Comparison of ENCODE assay signal across 33 cellular contexts in genomic region chr5:118653155-118653554, GRCh38.
"Had no signal": no experiment of that assay in that cellular context is flagged by ENCODE, and none has a peak within 500 bp of the region (broad histone marks: within the 10 kb centered on the region; RNA-seq: fewer than 3 reads in every experiment).

No MANE protein-coding gene starts in this region.

- H3K4me1 ChIP-seq: ascending aorta, Peyer's patch, SJSA1 had no signal

- H3K36me3 ChIP-seq: ascending aorta, cardiac muscle cell, Peyer's patch, SJSA1 had no signal

- H3K4me3 Mint-ChIP-seq: activated CD4-positive, alpha-beta T cell treated with anti-CD3 and anti-CD28 coated beads, Interleukin-2, amount 10 ng/mL, durations not matched to agents 24 days and 14 days; activated CD8-positive, alpha-beta T cell treated with anti-CD3 and anti-CD28 coated beads for 36 hours; activated naive CD4-positive, alpha-beta T cell treated with anti-CD3 and anti-CD28 coated beads, Interleukin-2, amount 50 U/mL, for 24 hours; activated naive CD8-positive, alpha-beta T cell treated with anti-CD3 and anti-CD28 coated beads, Interleukin-2, amount 10 ng/mL, durations not matched to agents 7 days and 5 days; activated T-cell treated with anti-CD3 and anti-CD28 coated beads, Interleukin-2, amount 50 U/mL, for 72 hours; activated T-helper 17 cell treated with anti-CD3 and anti-CD28 coated beads, Interleukin-2, amount 50 U/mL, for 72 hours; T-helper 1 cell treated with Interleukin-12 subunit alpha and Interleukin-12 subunit beta and Interleukin-4 antibody, amounts not matched to agents 30 μg/mL and 1 μg/mL, for 36 hours; T-helper 2 cell treated with Interferon-gamma antibody and Interleukin-4, amounts not matched to agents 5 μg/mL and 100 μg/mL, for 36 hours had no signal

- H3K27ac ChIP-seq: ascending aorta, cardiac muscle cell, Peyer's patch, SJSA1 had no signal

- H3K27ac Mint-ChIP-seq: activated CD4-positive, alpha-beta T cell treated with anti-CD3 and anti-CD28 coated beads, Interleukin-2, amount 10 ng/mL, durations not matched to agents 24 days and 14 days; activated CD8-positive, alpha-beta T cell treated with anti-CD3 and anti-CD28 coated beads for 36 hours; activated naive CD4-positive, alpha-beta T cell treated with anti-CD3 and anti-CD28 coated beads, Interleukin-2, amount 50 U/mL, for 24 hours; activated naive CD8-positive, alpha-beta T cell treated with anti-CD3 and anti-CD28 coated beads, Interleukin-2, amount 10 ng/mL, durations not matched to agents 7 days and 5 days; activated T-cell treated with anti-CD3 and anti-CD28 coated beads, Interleukin-2, amount 50 U/mL, for 72 hours; activated T-helper 17 cell treated with anti-CD3 and anti-CD28 coated beads, Interleukin-2, amount 50 U/mL, for 72 hours; T-helper 1 cell treated with Interleukin-12 subunit alpha and Interleukin-12 subunit beta and Interleukin-4 antibody, amounts not matched to agents 30 μg/mL and 1 μg/mL, for 36 hours; T-helper 2 cell treated with Interferon-gamma antibody and Interleukin-4, amounts not matched to agents 5 μg/mL and 100 μg/mL, for 36 hours had no signal

- H3K9ac ChIP-seq: SK-N-SH had no signal

- DNase-seq: activated CD4-positive, alpha-beta T cell treated with anti-CD3 and anti-CD28 coated beads, Interleukin-2, amount 10 ng/mL, durations not matched to agents 24 days and 14 days; activated CD4-positive, alpha-beta T cell treated with anti-CD3 and anti-CD28 coated beads, Interleukin-2, amount 50 U/mL, for 4 hours; activated CD8-positive, alpha-beta T cell treated with anti-CD3 and anti-CD28 coated beads for 36 hours; activated effector memory CD4-positive, alpha-beta T cell treated with anti-CD3 and anti-CD28 coated beads, Interleukin-2, amount 50 U/mL, for 16 hours; activated naive CD4-positive, alpha-beta T cell; activated naive CD8-positive, alpha-beta T cell treated with anti-CD3 and anti-CD28 coated beads, Interleukin-2, amount 10 ng/mL, durations not matched to agents 7 days and 5 days; activated T-cell treated with anti-CD3 and anti-CD28 coated beads, Interleukin-2, amount 50 U/mL, for 1 hour; activated T-cell treated with anti-CD3 and anti-CD28 coated beads, Interleukin-2, amount 50 U/mL, for 72 hours; amygdala; NCI-H1092 treated with DMSO at 0.1 percent for 48 hours; NCI-H1417; NCI-H146; NCI-H187; NCI-H2029 treated with DMSO at 0.1 percent for 48 hours; NCI-H2107; NCI-H226; NCI-H446 treated with DMSO at 0.1 percent for 48 hours; NCI-H524; NCI-H69; NCI-H82; PC-3; Peyer's patch; RPMI8226; SHP77 treated with DMSO at 0.1 percent for 48 hours; SK-N-SH had no signal

- H3K9me3 ChIP-seq: SK-N-SH had no signal

- H3K27me3 Mint-ChIP-seq: activated CD4-positive, alpha-beta T cell treated with anti-CD3 and anti-CD28 coated beads, Interleukin-2, amount 10 ng/mL, durations not matched to agents 24 days and 14 days; activated CD8-positive, alpha-beta T cell treated with anti-CD3 and anti-CD28 coated beads for 36 hours; activated naive CD4-positive, alpha-beta T cell treated with anti-CD3 and anti-CD28 coated beads, Interleukin-2, amount 50 U/mL, for 24 hours; activated naive CD8-positive, alpha-beta T cell treated with anti-CD3 and anti-CD28 coated beads, Interleukin-2, amount 10 ng/mL, durations not matched to agents 7 days and 5 days; activated T-helper 17 cell treated with anti-CD3 and anti-CD28 coated beads, Interleukin-2, amount 50 U/mL, for 72 hours had no signal

- H3K4me3 ChIP-seq: ascending aorta, cardiac muscle cell, Peyer's patch, SJSA1 had no signal

- H3K4me1 Mint-ChIP-seq: activated CD4-positive, alpha-beta T cell treated with anti-CD3 and anti-CD28 coated beads, Interleukin-2, amount 10 ng/mL, durations not matched to agents 24 days and 14 days; activated naive CD4-positive, alpha-beta T cell treated with anti-CD3 and anti-CD28 coated beads, Interleukin-2, amount 50 U/mL, for 24 hours; activated naive CD8-positive, alpha-beta T cell treated with anti-CD3 and anti-CD28 coated beads, Interleukin-2, amount 10 ng/mL, durations not matched to agents 7 days and 5 days; activated T-helper 17 cell treated with anti-CD3 and anti-CD28 coated beads, Interleukin-2, amount 50 U/mL, for 72 hours had no signal

- H3K36me3 Mint-ChIP-seq: activated naive CD4-positive, alpha-beta T cell treated with anti-CD3 and anti-CD28 coated beads, Interleukin-2, amount 50 U/mL, for 24 hours; activated naive CD8-positive, alpha-beta T cell treated with anti-CD3 and anti-CD28 coated beads, Interleukin-2, amount 10 ng/mL, durations not matched to agents 7 days and 5 days had no signal

- H3K27me3 ChIP-seq: ascending aorta, cardiac muscle cell, Peyer's patch, SJSA1 had no signal

- ATAC-seq: activated CD8-positive, alpha-beta T cell treated with anti-CD3 and anti-CD28 coated beads for 36 hours; activated T-cell treated with anti-CD3 and anti-CD28 coated beads, Interleukin-2, amount 50 U/mL, for 72 hours; activated T-helper 17 cell treated with anti-CD3 and anti-CD28 coated beads, Interleukin-2, amount 50 U/mL, for 72 hours; PC-3 had no signal

- H3K4me2 ChIP-seq: SK-N-SH had no signal

- FAIRE-seq: TTC549 had no signal
